In genomic region chr3:80470433-80470832, GRCh38 we compare ENCODE assay signal across 26 cellular contexts.
"Had no signal": no experiment of that assay in that cellular context is flagged by ENCODE, and none has a peak within 500 bp of the region (broad histone marks: within the 10 kb centered on the region; RNA-seq: fewer than 3 reads in every experiment).

No MANE protein-coding gene starts in this region.

- H3K9me3 ChIP-seq: colonic mucosa, esophagus squamous epithelium, gastrocnemius medialis, lower lobe of right lung, mucosa of descending colon had no signal

- H3K4me3 ChIP-seq: colonic mucosa, esophagus squamous epithelium, gastrocnemius medialis, heart right ventricle, left lung, lower lobe of right lung, mucosa of descending colon had no signal

- H3K4me1 ChIP-seq: colonic mucosa, esophagus squamous epithelium, gastrocnemius medialis, heart right ventricle, left lung, lower lobe of right lung had no signal

- ATAC-seq: effector memory CD8-positive, alpha-beta T cell; esophagus mucosa; gastrocnemius medialis; heart right ventricle; left cardiac atrium; left lung; left ventricle myocardium superior; lower lobe of right lung; mucosa of descending colon had no signal

- H3K36me3 ChIP-seq: colonic mucosa, esophagus squamous epithelium, gastrocnemius medialis, heart right ventricle, left lung, lower lobe of right lung had no signal

- FAIRE-seq: endometrium, islet of Langerhans, keratinocyte had no signal

- H3K27ac ChIP-seq: colonic mucosa, epithelial cell of prostate, esophagus squamous epithelium, gastrocnemius medialis, heart right ventricle, left lung, lower lobe of right lung had no signal

- DNase-seq: colonic mucosa; cortex of kidney; effector CD8-positive, alpha-beta T cell; effector memory CD8-positive, alpha-beta T cell; endodermal cell; erythroblast; esophagus squamous epithelium; foreskin fibroblast; foreskin melanocyte; gastrocnemius medialis; glutamatergic neuron; head of caudate nucleus; heart right ventricle; hippocampal formation; left cardiac atrium; left lung; left ventricle myocardium superior; lower lobe of right lung; mesenchymal stem cell; mucosa of descending colon; naive B cell had no signal

- H3K27me3 ChIP-seq: colonic mucosa, esophagus squamous epithelium, gastrocnemius medialis, heart right ventricle, left lung had no signal
